ENCODE assay signal across 19 cellular contexts in the genomic region with DNA sequence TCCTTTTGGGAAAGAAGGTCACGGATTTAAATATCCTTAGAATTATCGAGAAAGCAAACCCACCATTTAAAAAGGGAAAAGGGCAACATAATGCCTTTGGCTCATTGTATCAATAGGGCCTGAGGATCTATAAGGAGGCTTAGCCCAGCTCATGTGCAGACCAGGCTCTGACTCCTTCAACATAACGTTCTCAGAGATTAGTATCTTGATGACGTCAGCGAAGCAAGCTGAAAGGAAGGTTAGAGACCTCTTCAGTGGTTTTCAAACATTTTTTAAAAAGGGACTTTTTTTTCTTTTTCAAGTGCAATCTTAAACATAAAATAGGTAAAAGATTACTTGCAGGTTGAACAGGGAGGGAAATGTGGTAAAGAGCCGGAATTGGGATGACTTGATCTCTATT.
"Had no signal": no experiment of that assay in that cellular context is flagged by ENCODE, and none has a peak within 500 bp of the region (broad histone marks: within the 10 kb centered on the region; RNA-seq: fewer than 3 reads in every experiment).

No MANE protein-coding gene starts in this region.

- H3K36me3 ChIP-seq: colonic mucosa, esophagus squamous epithelium, prostate gland, spleen, thoracic aorta, tibial nerve, upper lobe of right lung, uterus had no signal

- DNase-seq: colonic mucosa; dermis blood vessel endothelial cell; effector memory CD4-positive, alpha-beta T cell; erythroblast; esophagus squamous epithelium; midbrain; naive thymus-derived CD4-positive, alpha-beta T cell; nucleus accumbens; right cardiac atrium; spleen; stimulated activated CD4-positive, alpha-beta T cell treated with anti-CD3 and anti-CD28 coated beads, Interleukin-4, amount 100 ng/mL, for 4 hours; stimulated activated naive B cell treated with anti-CD40 and anti-IgM and Interleukin-4, amounts not matched to agents 10 μg/mL and 1 μg/mL and 100 μg/mL, for 72 hours; upper lobe of right lung; uterus had no signal

- H3K27me3 ChIP-seq: colonic mucosa, esophagus squamous epithelium, spleen, tibial nerve, upper lobe of right lung, uterus had no signal

- H3K4me3 ChIP-seq: colonic mucosa, esophagus squamous epithelium, lung, prostate gland, skin epidermis, spleen, thoracic aorta, tibial nerve, upper lobe of right lung, uterus had no signal

- H3K4me1 ChIP-seq: colonic mucosa, esophagus squamous epithelium, prostate gland, spleen, tibial nerve, upper lobe of right lung, uterus had no signal

- H3K9me3 ChIP-seq: colonic mucosa, esophagus squamous epithelium, prostate gland, spleen, thoracic aorta, tibial nerve, upper lobe of right lung, uterus had no signal

- ATAC-seq: naive thymus-derived CD4-positive, alpha-beta T cell; right cardiac atrium; stimulated activated naive B cell treated with anti-CD40 and anti-IgM and Interleukin-4, amounts not matched to agents 10 μg/mL and 1 μg/mL and 100 μg/mL, for 72 hours; upper lobe of right lung had no signal

- H3K27ac ChIP-seq: colonic mucosa, esophagus squamous epithelium, prostate gland, skin epidermis, spleen, thoracic aorta, tibial nerve, upper lobe of right lung, uterus had no signal
